ENCODE assay signal across 1 cellular context in genomic region chr3:126629999-126630398, GRCh38.
TF ChIP-seq lines count a peak whose summit lies in the region.

No MANE protein-coding gene starts in this region.

TF ChIP-seq in K562, 482 proteins besides CTCF, POLR2A, EP300 and RAD21 (continued from another document):
- TF ChIP-seq GTF3C2 (IDR thresholded peaks at IDR 0.05; ENCODE audit: borderline replicate concordance, extremely low read depth, insufficient read length) (no peak), ZHX1 (conservative IDR thresholded peaks at IDR 0.05; ENCODE audit: low read length) (no peak), GABPA (tag; conservative IDR thresholded peaks at IDR 0.05; ENCODE audit: low read depth) (0 out of 2 replicates have a peak, but pooled peaks have one; percentile 44)
TF ChIP-seq in K562: peak in this region for 15.
